ENCODE assay signal across 27 cellular contexts in genomic region chr11:79011357-79011756, GRCh38.
"Had no signal": no experiment of that assay in that cellular context is flagged by ENCODE, and none has a peak within 500 bp of the region (broad histone marks: within the 10 kb centered on the region; RNA-seq: fewer than 3 reads in every experiment).

No MANE protein-coding gene starts in this region.

- H3K36me3 ChIP-seq: stomach, suprapubic skin, thoracic aorta, thyroid gland, tibial artery, tibial nerve, transverse colon, upper lobe of left lung, upper lobe of right lung, uterus had no signal

- H3K4me3 ChIP-seq: stomach, suprapubic skin, testis, thoracic aorta, thyroid gland, tibial artery, tibial nerve, transverse colon, upper lobe of left lung, upper lobe of right lung, uterus had no signal

- DNase-seq: stimulated activated CD4-positive, alpha-beta T cell treated with anti-CD3 and anti-CD28 coated beads, Interleukin-2, amount 100 ng/mL, for 24 hours; stimulated activated CD4-positive, alpha-beta T cell treated with anti-CD3 and anti-CD28 coated beads, Interleukin-2, amount 100 ng/mL, for 48 hours; stimulated activated CD4-positive, alpha-beta T cell treated with anti-CD3 and anti-CD28 coated beads, Interleukin-4, amount 100 ng/mL, for 1 hour; stimulated activated CD4-positive, alpha-beta T cell treated with anti-CD3 and anti-CD28 coated beads, Interleukin-4, amount 100 ng/mL, for 24 hours; stimulated activated CD4-positive, alpha-beta T cell treated with anti-CD3 and anti-CD28 coated beads, Interleukin-4, amount 100 ng/mL, for 4 hours; stimulated activated CD8-positive, alpha-beta memory T cell treated with anti-CD3 and anti-CD28 coated beads, Interleukin-4, amount 100 ng/mL, for 48 hours; stimulated activated naive B cell treated with anti-CD40 and anti-IgM and Interleukin-4, amounts not matched to agents 10 μg/mL and 1 μg/mL and 100 μg/mL, for 72 hours; stimulated activated naive CD4-positive, alpha-beta T cell; stimulated activated naive CD4-positive, alpha-beta T cell treated with Interleukin-2 at 50 U/mL for 16 hours; stimulated activated naive CD8-positive, alpha-beta T cell treated with anti-CD3 and anti-CD28 coated beads, Interleukin-15, amount 100 ng/mL, for 72 hours; stimulated activated naive CD8-positive, alpha-beta T cell treated with anti-CD3 and anti-CD28 coated beads, Interleukin-15, Interleukin-2, amounts not matched to agents 100 U/mL and 50 U/mL, for 24 hours; stomach; substantia nigra; testis; thyroid gland; tibial artery; transverse colon; trophoblast cell; upper lobe of left lung; upper lobe of right lung; uterus had no signal

- H3K9me3 Mint-ChIP-seq: stimulated activated naive CD8-positive, alpha-beta T cell treated with anti-CD3 and anti-CD28 coated beads, Interleukin-15, Interleukin-2, amounts not matched to agents 100 ng/mL and 50 ng/mL, for 24 hours had no signal

- H3K27ac Mint-ChIP-seq: stimulated activated effector memory CD8-positive, alpha-beta T cell treated with anti-CD3 and anti-CD28 coated beads, Interleukin-12 subunit alpha, Interleukin-12 subunit beta, amount 100 ng/mL, for 72 hours; stimulated activated memory B cell treated with anti-CD40 and anti-IgM and Interleukin-4, amounts not matched to agents 10 μg/mL and 1 μg/mL and 100 μg/mL, for 72 hours; stimulated activated naive B cell treated with anti-CD40 and anti-IgM and Interleukin-4, amounts not matched to agents 10 μg/mL and 1 μg/mL and 100 μg/mL, for 72 hours; stimulated activated naive CD8-positive, alpha-beta T cell treated with anti-CD3 and anti-CD28 coated beads, Interleukin-15, amount 100 ng/mL, for 72 hours; stimulated activated naive CD8-positive, alpha-beta T cell treated with anti-CD3 and anti-CD28 coated beads, Interleukin-15, Interleukin-2, amounts not matched to agents 100 ng/mL and 50 ng/mL, for 24 hours had no signal

- H3K4me1 Mint-ChIP-seq: stimulated activated effector memory CD8-positive, alpha-beta T cell treated with anti-CD3 and anti-CD28 coated beads, Interleukin-12 subunit alpha, Interleukin-12 subunit beta, amount 100 ng/mL, for 72 hours; stimulated activated memory B cell treated with anti-CD40 and anti-IgM and Interleukin-4, amounts not matched to agents 10 μg/mL and 1 μg/mL and 100 μg/mL, for 72 hours; stimulated activated naive B cell treated with anti-CD40 and anti-IgM and Interleukin-4, amounts not matched to agents 10 μg/mL and 1 μg/mL and 100 μg/mL, for 72 hours; stimulated activated naive CD8-positive, alpha-beta T cell treated with anti-CD3 and anti-CD28 coated beads, Interleukin-15, amount 100 ng/mL, for 72 hours had no signal

- H3K9me3 ChIP-seq: suprapubic skin, testis, thoracic aorta, thyroid gland, tibial artery, transverse colon, upper lobe of left lung, upper lobe of right lung, uterus had no signal

- H3K27me3 ChIP-seq: suprapubic skin, testis, thyroid gland, tibial artery, tibial nerve, transverse colon, upper lobe of left lung, upper lobe of right lung, uterus had no signal

- ATAC-seq: stimulated activated effector memory CD8-positive, alpha-beta T cell treated with anti-CD3 and anti-CD28 coated beads, Interleukin-12 subunit alpha, Interleukin-12 subunit beta, amount 100 ng/mL, for 72 hours; stimulated activated memory B cell treated with anti-CD40 and anti-IgM and Interleukin-4, amounts not matched to agents 10 μg/mL and 1 μg/mL and 100 μg/mL, for 72 hours; stimulated activated naive B cell treated with anti-CD40 and anti-IgM and Interleukin-4, amounts not matched to agents 10 μg/mL and 1 μg/mL and 100 μg/mL, for 72 hours; stimulated activated naive CD8-positive, alpha-beta T cell treated with anti-CD3 and anti-CD28 coated beads, Interleukin-15, amount 100 ng/mL, for 72 hours; stimulated activated naive CD8-positive, alpha-beta T cell treated with anti-CD3 and anti-CD28 coated beads, Interleukin-15, Interleukin-2, amounts not matched to agents 100 U/mL and 50 U/mL, for 24 hours; upper lobe of right lung had no signal

- H3K4me3 Mint-ChIP-seq: stimulated activated effector memory CD8-positive, alpha-beta T cell treated with anti-CD3 and anti-CD28 coated beads, Interleukin-12 subunit alpha, Interleukin-12 subunit beta, amount 100 ng/mL, for 72 hours; stimulated activated memory B cell treated with anti-CD40 and anti-IgM and Interleukin-4, amounts not matched to agents 10 μg/mL and 1 μg/mL and 100 μg/mL, for 72 hours; stimulated activated naive B cell treated with anti-CD40 and anti-IgM and Interleukin-4, amounts not matched to agents 10 μg/mL and 1 μg/mL and 100 μg/mL, for 72 hours; stimulated activated naive CD8-positive, alpha-beta T cell treated with anti-CD3 and anti-CD28 coated beads, Interleukin-15, amount 100 ng/mL, for 72 hours; stimulated activated naive CD8-positive, alpha-beta T cell treated with anti-CD3 and anti-CD28 coated beads, Interleukin-15, Interleukin-2, amounts not matched to agents 100 ng/mL and 50 ng/mL, for 24 hours had no signal

- H3K27ac ChIP-seq: stomach, suprapubic skin, testis, thoracic aorta, thyroid gland, tibial artery, tibial nerve, transverse colon, upper lobe of left lung, upper lobe of right lung, uterus had no signal

- H3K36me3 Mint-ChIP-seq: stimulated activated effector memory CD8-positive, alpha-beta T cell treated with anti-CD3 and anti-CD28 coated beads, Interleukin-12 subunit alpha, Interleukin-12 subunit beta, amount 100 ng/mL, for 72 hours; stimulated activated memory B cell treated with anti-CD40 and anti-IgM and Interleukin-4, amounts not matched to agents 10 μg/mL and 1 μg/mL and 100 μg/mL, for 72 hours; stimulated activated naive B cell treated with anti-CD40 and anti-IgM and Interleukin-4, amounts not matched to agents 10 μg/mL and 1 μg/mL and 100 μg/mL, for 72 hours had no signal

- H3K4me1 ChIP-seq: stomach, suprapubic skin, testis, tibial artery, tibial nerve, transverse colon, upper lobe of left lung, upper lobe of right lung, uterus had no signal
